In the genomic region with DNA sequence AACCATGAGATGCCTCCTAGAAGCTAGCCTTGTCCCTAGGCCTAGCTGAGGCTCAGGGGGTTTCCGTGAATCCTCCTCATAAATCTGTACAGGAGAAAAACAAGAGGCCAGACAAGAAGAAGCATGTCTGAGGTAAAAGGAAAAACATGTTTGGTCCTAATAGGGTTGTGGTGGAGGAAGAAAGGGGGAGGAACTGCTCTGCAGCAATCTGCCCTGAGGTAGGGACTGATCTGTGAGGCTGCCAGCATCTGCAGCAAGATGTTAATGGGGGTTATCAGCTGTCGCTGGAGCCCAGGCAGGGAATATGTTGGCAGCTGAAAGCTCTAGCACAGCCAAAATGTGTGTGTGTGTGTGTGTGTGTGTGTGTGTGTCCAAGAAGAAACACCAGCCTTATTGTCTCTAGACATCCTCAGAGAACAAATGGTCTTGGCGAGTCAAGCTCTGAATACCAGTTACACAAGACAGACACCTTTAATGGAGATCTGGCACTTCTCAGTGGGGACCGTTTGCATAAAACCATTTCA, we compare ENCODE assay signal across 13 cellular contexts.
DNase-seq lines count a peak whose midpoint lies in the region; ATAC-seq and TF ChIP-seq lines count a peak whose summit lies in the region.
"Had no signal": no experiment of that assay in that cellular context is flagged by ENCODE, and none has a peak within 500 bp of the region (broad histone marks: within the 10 kb centered on the region; RNA-seq: fewer than 3 reads in every experiment).

No MANE protein-coding gene starts in this region.

- peaks cover 19% of the 10 kb centered on the region for H3K4me1 ChIP-seq in RWPE2 (ENCODE audit: insufficient read depth, poor library complexity, severe bottlenecking)
- H3K4me1 ChIP-seq in prostate gland (replicated peaks), result no peaks in the 10 kb centered on the region
- H3K4me1 ChIP-seq: BLaER1 had no signal

- intact Hi-C loops in prostate gland (cut with DNase I), result no loop called here

- TF ChIP-seq CTCF in RWPE2 (IDR thresholded peaks at IDR 0.05; ENCODE audit: poor library complexity, severe bottlenecking), result no peak
- no peak for TF ChIP-seq CTCF in prostate gland (IDR thresholded peaks at IDR 0.05)
- no peak for TF ChIP-seq CTCF in chondrocyte (IDR thresholded peaks at IDR 0.05)

- no peak for TF ChIP-seq POLR2A in prostate gland (IDR thresholded peaks at IDR 0.05)

- no peaks in the 10 kb centered on the region for H3K36me3 Mint-ChIP-seq in chondrocyte (ENCODE audit: low read depth)
- H3K36me3 Mint-ChIP-seq: activated CD4-positive, alpha-beta memory T cell treated with anti-CD3 and anti-CD28 coated beads for 36 hours; stimulated activated naive B cell treated with anti-CD40 and anti-IgM and Interleukin-4, amounts not matched to agents 10 μg/mL and 1 μg/mL and 100 μg/mL, for 72 hours had no signal

- no peaks in the 10 kb centered on the region for H3K27me3 Mint-ChIP-seq in chondrocyte (ENCODE audit: low read depth)

- H3K27ac Mint-ChIP-seq in chondrocyte (ENCODE audit: unreplicated experiment), result no peak overlapping the region
- H3K27ac Mint-ChIP-seq: activated CD4-positive, alpha-beta memory T cell treated with anti-CD3 and anti-CD28 coated beads for 36 hours; stimulated activated naive B cell treated with anti-CD40 and anti-IgM and Interleukin-4, amounts not matched to agents 10 μg/mL and 1 μg/mL and 100 μg/mL, for 72 hours; T-helper 1 cell treated with Interleukin-12 subunit alpha and Interleukin-12 subunit beta and Interleukin-4 antibody, amounts not matched to agents 30 μg/mL and 1 μg/mL, for 36 hours had no signal

- H3K36me3 ChIP-seq in RWPE2 (ENCODE audit: low read depth) (no peaks in the 10 kb centered on the region), prostate gland (no peaks in the 10 kb centered on the region)
- H3K36me3 ChIP-seq: BLaER1 had no signal

- peak in 57 of 76 experiments; percentile 1 to 82 (median 39) for DNase-seq in HUDEP-2 (lab: John Stamatoyannopoulos, UW; ENCODE audit: unreplicated experiment in 76 of 76)
- DNase-seq in RWPE2 (ENCODE audit: low spot score), result no peak
- peak; percentile 77 for DNase-seq in globus pallidus (ENCODE audit: low spot score)
- DNase-seq in prostate gland (ENCODE audit: low spot score), result peak; percentile 80
- no peak for DNase-seq in amniotic stem cell (lab: John Stamatoyannopoulos, UW)
- DNase-seq in chondrocyte (ENCODE audit: low spot score), result no peak
- DNase-seq: activated CD4-positive, alpha-beta memory T cell treated with anti-CD3 and anti-CD28 coated beads for 36 hours; activated naive CD4-positive, alpha-beta T cell treated with Interleukin-2 at 50 U/mL for 16 hours; stimulated activated naive B cell treated with anti-CD40 and anti-IgM and Interleukin-4, amounts not matched to agents 10 μg/mL and 1 μg/mL and 100 μg/mL, for 72 hours had no signal

- ATAC-seq in RWPE2 (ENCODE audit: low read depth), result peak; percentile 46; the same call in 2 of the 3 replicates
- no peak for ATAC-seq in HG03354 (IDR thresholded peaks at IDR 0.05; ENCODE audit: poor library complexity, severe bottlenecking, unreplicated experiment)
- ATAC-seq in GM18907 (IDR thresholded peaks at IDR 0.05; ENCODE audit: unreplicated experiment), result no peak
- ATAC-seq: stimulated activated naive B cell treated with anti-CD40 and anti-IgM and Interleukin-4, amounts not matched to agents 10 μg/mL and 1 μg/mL and 100 μg/mL, for 72 hours had no signal

- no peaks in the 10 kb centered on the region for H3K27me3 ChIP-seq in RWPE2 (ENCODE audit: insufficient read depth, poor library complexity, severe bottlenecking)
- no peaks in the 10 kb centered on the region for H3K27me3 ChIP-seq in prostate gland (replicated peaks; ENCODE audit: insufficient read depth)
- H3K27me3 ChIP-seq: BLaER1 had no signal

- H3K9me3 Mint-ChIP-seq in chondrocyte (ENCODE audit: low read depth), result no peaks in the 10 kb centered on the region
- H3K9me3 Mint-ChIP-seq: activated CD4-positive, alpha-beta memory T cell treated with anti-CD3 and anti-CD28 coated beads for 36 hours; T-helper 1 cell treated with Interleukin-12 subunit alpha and Interleukin-12 subunit beta and Interleukin-4 antibody, amounts not matched to agents 30 μg/mL and 1 μg/mL, for 36 hours had no signal

- H3K9me3 ChIP-seq in RWPE2 (ENCODE audit: severe bottlenecking) (no peaks in the 10 kb centered on the region), prostate gland (no peaks in the 10 kb centered on the region)
- H3K9me3 ChIP-seq: BLaER1 had no signal

- 24% methylated on average over 4 of the region's 4 CpGs for WGBS in prostate gland

- H3K4me1 Mint-ChIP-seq in chondrocyte (ENCODE audit: low read depth), result peaks cover 49% of the 10 kb centered on the region
- H3K4me1 Mint-ChIP-seq: stimulated activated naive B cell treated with anti-CD40 and anti-IgM and Interleukin-4, amounts not matched to agents 10 μg/mL and 1 μg/mL and 100 μg/mL, for 72 hours had no signal

- no peak overlapping the region for H3K4me3 ChIP-seq in RWPE2 (ENCODE audit: severe bottlenecking)
- no peak overlapping the region for H3K4me3 ChIP-seq in prostate gland
- H3K4me3 ChIP-seq: BLaER1 had no signal

- no peak overlapping the region for H3K4me3 Mint-ChIP-seq in chondrocyte (ENCODE audit: unreplicated experiment)
- H3K4me3 Mint-ChIP-seq: activated CD4-positive, alpha-beta memory T cell treated with anti-CD3 and anti-CD28 coated beads for 36 hours; stimulated activated naive B cell treated with anti-CD40 and anti-IgM and Interleukin-4, amounts not matched to agents 10 μg/mL and 1 μg/mL and 100 μg/mL, for 72 hours; T-helper 1 cell treated with Interleukin-12 subunit alpha and Interleukin-12 subunit beta and Interleukin-4 antibody, amounts not matched to agents 30 μg/mL and 1 μg/mL, for 36 hours had no signal

- H3K27ac ChIP-seq in RWPE2 (ENCODE audit: poor library complexity, severe bottlenecking) (peak overlapping the region; percentile 15), prostate gland (peak overlapping the region in 1 of 2 donors; percentile 21)
- H3K27ac ChIP-seq: BLaER1 had no signal

Comparison
In these comparisons a context has a peak if more than half of its experiments do, and no peak if none do; other contexts are left out.
1. DNase-seq: peak in HUDEP-2 (57 of 76), globus pallidus (single experiment) and prostate gland (single experiment); none in RWPE2 (single experiment), amniotic stem cell (single experiment) and chondrocyte (single experiment).